In the genomic region with DNA sequence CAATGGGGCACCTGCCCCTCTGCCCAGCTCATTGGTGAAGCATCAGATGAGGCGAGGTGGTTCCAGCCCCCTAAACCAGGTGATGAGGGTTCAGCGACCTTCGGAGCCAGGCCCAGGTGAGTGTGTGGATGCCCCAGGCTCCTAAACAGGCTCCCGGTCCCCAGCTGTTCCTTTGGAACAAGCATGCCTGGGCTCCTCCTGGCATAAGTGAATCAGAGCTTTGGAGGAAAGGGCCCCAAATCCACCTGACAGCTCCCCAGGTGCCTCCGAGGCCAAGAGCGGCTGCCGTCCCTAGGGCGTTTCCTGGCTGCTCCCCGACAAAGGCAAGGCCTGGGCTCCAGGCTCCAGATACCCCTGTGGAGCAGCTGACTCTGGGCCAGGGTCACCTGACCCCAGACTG, we compare ENCODE assay signal across 2 cellular contexts.
TF ChIP-seq lines count a peak whose summit lies in the region.

No MANE protein-coding gene starts in this region.

TF ChIP-seq in H1, 55 proteins besides CTCF, POLR2A, EP300 and RAD21:
- TF ChIP-seq JUN (IDR thresholded peaks at IDR 0.05; ENCODE audit: low read depth, low read length) (no peak), RNF2 (IDR thresholded peaks at IDR 0.05; ENCODE audit: borderline replicate concordance, low read depth, low read length, missing control alignments, poor library complexity, severe bottlenecking) (no peak), RFX5 (IDR thresholded peaks at IDR 0.05; ENCODE audit: borderline replicate concordance, low read depth, low read length) (no peak), HDAC2 (IDR thresholded peaks at IDR 0.05; ENCODE audit: borderline replicate concordance in 1 of 2, low read depth in 2 of 2, low read length in 2 of 2) (no peak), SUZ12 (IDR thresholded peaks at IDR 0.05; ENCODE audit: low read length) (no peak), TAF1 (IDR thresholded peaks at IDR 0.05; ENCODE audit: low read depth, low read length) (no peak), CEBPB (IDR thresholded peaks at IDR 0.05; ENCODE audit: low read depth, low read length) (no peak)

TF ChIP-seq in SK-N-SH, 30 proteins besides CTCF, POLR2A, EP300 and RAD21:
- no peak for TF ChIP-seq SMC3 (IDR thresholded peaks at IDR 0.05; ENCODE audit: low read depth, low read length)
- TF ChIP-seq FOSL2 (IDR thresholded peaks at IDR 0.05; ENCODE audit: borderline replicate concordance, low read depth), result no peak
- no peak for TF ChIP-seq TCF12 (IDR thresholded peaks at IDR 0.05)
- no peak for TF ChIP-seq EZH2phosphoT487 (IDR thresholded peaks at IDR 0.05; ENCODE audit: borderline replicate concordance, low read depth)
- no peak for TF ChIP-seq NFIC (IDR thresholded peaks at IDR 0.05; ENCODE audit: borderline replicate concordance)
- no peak for TF ChIP-seq YY1 (IDR thresholded peaks at IDR 0.05; ENCODE audit: low read depth)
- TF ChIP-seq RCOR1 (IDR thresholded peaks at IDR 0.05; ENCODE audit: low read length), result no peak
- no peak for TF ChIP-seq GABPA (IDR thresholded peaks at IDR 0.05; ENCODE audit: low read depth)
- no peak for TF ChIP-seq POLR2AphosphoS5 (IDR thresholded peaks at IDR 0.05; ENCODE audit: low read depth, low read length)
- TF ChIP-seq TEAD4 (IDR thresholded peaks at IDR 0.05; ENCODE audit: borderline replicate concordance, insufficient read depth), result no peak
- TF ChIP-seq JUND (IDR thresholded peaks at IDR 0.05), result no peak
- no peak for TF ChIP-seq MXI1 (IDR thresholded peaks at IDR 0.05; ENCODE audit: low read depth, low read length)
- TF ChIP-seq, protein P1, sequence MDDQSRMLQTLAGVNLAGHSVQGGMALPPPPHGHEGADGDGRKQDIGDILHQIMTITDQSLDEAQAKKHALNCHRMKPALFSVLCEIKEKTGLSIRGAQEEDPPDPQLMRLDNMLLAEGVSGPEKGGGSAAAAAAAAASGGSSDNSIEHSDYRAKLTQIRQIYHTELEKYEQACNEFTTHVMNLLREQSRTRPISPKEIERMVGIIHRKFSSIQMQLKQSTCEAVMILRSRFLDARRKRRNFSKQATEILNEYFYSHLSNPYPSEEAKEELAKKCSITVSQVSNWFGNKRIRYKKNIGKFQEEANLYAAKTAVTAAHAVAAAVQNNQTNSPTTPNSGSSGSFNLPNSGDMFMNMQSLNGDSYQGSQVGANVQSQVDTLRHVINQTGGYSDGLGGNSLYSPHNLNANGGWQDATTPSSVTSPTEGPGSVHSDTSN (IDR thresholded peaks at IDR 0.05), result no peak
- TF ChIP-seq FOXJ3 (CRISPR knock-in tag; IDR thresholded peaks at IDR 0.05), result no peak
- TF ChIP-seq, protein P2, sequence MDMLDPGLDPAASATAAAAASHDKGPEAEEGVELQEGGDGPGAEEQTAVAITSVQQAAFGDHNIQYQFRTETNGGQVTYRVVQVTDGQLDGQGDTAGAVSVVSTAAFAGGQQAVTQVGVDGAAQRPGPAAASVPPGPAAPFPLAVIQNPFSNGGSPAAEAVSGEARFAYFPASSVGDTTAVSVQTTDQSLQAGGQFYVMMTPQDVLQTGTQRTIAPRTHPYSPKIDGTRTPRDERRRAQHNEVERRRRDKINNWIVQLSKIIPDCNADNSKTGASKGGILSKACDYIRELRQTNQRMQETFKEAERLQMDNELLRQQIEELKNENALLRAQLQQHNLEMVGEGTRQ (IDR thresholded peaks at IDR 0.05; ENCODE audit: borderline replicate concordance, low read depth, low read length), result no peak
- TF ChIP-seq, protein P3, sequence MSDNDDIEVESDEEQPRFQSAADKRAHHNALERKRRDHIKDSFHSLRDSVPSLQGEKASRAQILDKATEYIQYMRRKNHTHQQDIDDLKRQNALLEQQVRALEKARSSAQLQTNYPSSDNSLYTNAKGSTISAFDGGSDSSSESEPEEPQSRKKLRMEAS (IDR thresholded peaks at IDR 0.05; ENCODE audit: low read depth), result no peak
- TF ChIP-seq FOXM1 (IDR thresholded peaks at IDR 0.05; ENCODE audit: low read depth), result no peak
- no peak for TF ChIP-seq SIN3A (IDR thresholded peaks at IDR 0.05; ENCODE audit: borderline replicate concordance, low read depth, low read length)
